In the genomic region with DNA sequence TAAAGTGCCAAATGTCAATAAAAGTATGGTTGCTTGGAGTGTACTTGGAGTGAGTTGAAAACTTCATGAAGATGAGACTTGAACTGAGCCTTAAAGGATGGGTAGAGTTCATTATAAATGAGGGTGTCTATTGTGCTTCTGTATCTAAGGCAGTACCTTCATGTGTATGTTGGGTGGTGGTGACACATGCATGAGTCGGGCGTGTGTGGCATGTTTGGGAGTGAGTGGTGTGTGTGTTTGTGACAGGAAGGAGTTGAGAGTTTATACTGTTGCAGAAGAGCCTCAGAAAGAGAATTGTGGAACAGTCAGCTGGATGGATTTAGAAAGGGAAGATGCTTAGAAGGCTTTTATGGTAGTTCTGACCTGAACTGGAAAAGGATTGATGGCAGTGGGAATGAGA, we compare ENCODE assay signal across 19 cellular contexts. TPM values are rescaled to one million over a fixed set of nuclear protein-coding genes. Genes with fewer than 3 reads are reported as not detected.
DNase-seq lines count a peak whose midpoint lies in the region; ATAC-seq and TF ChIP-seq lines count a peak whose summit lies in the region.
"Had no signal": no experiment of that assay in that cellular context is flagged by ENCODE, and none has a peak within 500 bp of the region (broad histone marks: within the 10 kb centered on the region; RNA-seq: fewer than 3 reads in every experiment).

No MANE protein-coding gene starts in this region.

- POLR2A ChIA-PET in CD8-positive, alpha-beta T cell (lab: Charles Lee) = no interaction called here
- POLR2A ChIA-PET in naive thymus-derived CD8-positive, alpha-beta T cell (lab: Charles Lee) = no interaction called here

- H3K27ac Mint-ChIP-seq in CD8-positive, alpha-beta T cell = peak overlapping the region; percentile 3
- H3K27ac Mint-ChIP-seq in naive thymus-derived CD8-positive, alpha-beta T cell = peak overlapping the region in 3 of 10 donors; percentile 1 to 56 (median 16)

- DNase-seq in CD8-positive, alpha-beta T cell = no peak
- peak; percentile 56 for DNase-seq in HCEC 1CT
- DNase-seq in activated T-cell treated with anti-CD3 and anti-CD28 coated beads, Interleukin-2, amount 50 U/mL, for 48 hours = peak; percentile 47 to 60
- no peak for DNase-seq in naive thymus-derived CD8-positive, alpha-beta T cell
- DNase-seq in brain microvascular endothelial cell = no peak
- DNase-seq in right atrium auricular region (ENCODE audit: low spot score) = no peak
- DNase-seq: activated CD8-positive, alpha-beta memory T cell treated with anti-CD3 and anti-CD28 coated beads for 24 hours; aorta; left ventricle myocardium inferior; naive B cell; NCI-H1930; NCI-H774; Right ventricle myocardium superior; T-helper 9 cell had no signal

- peaks cover 16% of the 10 kb centered on the region for H3K36me3 Mint-ChIP-seq in CD8-positive, alpha-beta T cell
- peaks cover 5 to 13% (median 9%) of the 10 kb centered on the region in 3 donors for H3K36me3 Mint-ChIP-seq in naive thymus-derived CD8-positive, alpha-beta T cell

- intact Hi-C loops in CD8-positive, alpha-beta T cell (cut with DNase I, micrococcal nuclease) = no loop called here

- H3K27me3 ChIP-seq in CD8-positive, alpha-beta T cell (ENCODE audit: insufficient read depth, low read length) = no peaks in the 10 kb centered on the region
- H3K27me3 ChIP-seq in brain microvascular endothelial cell (replicated peaks) (no peaks in the 10 kb centered on the region), right atrium auricular region (no peaks in the 10 kb centered on the region)
- H3K27me3 ChIP-seq: esophagus muscularis mucosa had no signal

- H3K9me3 Mint-ChIP-seq in CD8-positive, alpha-beta T cell = peaks cover 3% of the 10 kb centered on the region
- H3K9me3 Mint-ChIP-seq in naive thymus-derived CD8-positive, alpha-beta T cell = peaks cover 0 to 4% (median 0%) of the 10 kb centered on the region in 9 donors

- peaks cover 17% of the 10 kb centered on the region for H3K4me1 ChIP-seq in CD8-positive, alpha-beta T cell (ENCODE audit: insufficient read depth, low read length)
- peaks cover 0 to 19% of the 10 kb centered on the region in 2 donors for H3K4me1 ChIP-seq in right atrium auricular region

- H3K4me1 Mint-ChIP-seq in CD8-positive, alpha-beta T cell (ENCODE audit: low read depth) = peaks cover 62% of the 10 kb centered on the region
- peaks cover 17 to 66% (median 58%) of the 10 kb centered on the region in 4 donors for H3K4me1 Mint-ChIP-seq in naive thymus-derived CD8-positive, alpha-beta T cell

- no peak overlapping the region for H3K4me3 Mint-ChIP-seq in CD8-positive, alpha-beta T cell
- peak overlapping the region in 6 of 10 donors; percentile 0 to 35 (median 10) for H3K4me3 Mint-ChIP-seq in naive thymus-derived CD8-positive, alpha-beta T cell

- no peak overlapping the region for H3K4me3 ChIP-seq in CD8-positive, alpha-beta T cell (ENCODE audit: low read depth, low read length)
- no peak overlapping the region for H3K4me3 ChIP-seq in brain microvascular endothelial cell (ENCODE audit: low read depth, low read length)
- H3K4me3 ChIP-seq in right atrium auricular region = no peak overlapping the region
- H3K4me3 ChIP-seq: coronary artery, esophagus muscularis mucosa, left ventricle myocardium inferior had no signal

- TF ChIP-seq CTCF in CD8-positive, alpha-beta T cell (IDR thresholded peaks at IDR 0.05) = no peak
- TF ChIP-seq CTCF in brain microvascular endothelial cell (IDR thresholded peaks at IDR 0.05; ENCODE audit: low read depth, low read length, missing control alignments) (no peak), right atrium auricular region (IDR thresholded peaks at IDR 0.05) (no peak)

- no peaks in the 10 kb centered on the region for H3K36me3 ChIP-seq in CD8-positive, alpha-beta T cell (ENCODE audit: insufficient read depth, low read length)
- H3K36me3 ChIP-seq in brain microvascular endothelial cell (replicated peaks) = no peaks in the 10 kb centered on the region
- no peaks in the 10 kb centered on the region for H3K36me3 ChIP-seq in right atrium auricular region
- H3K36me3 ChIP-seq: esophagus muscularis mucosa had no signal

- in situ Hi-C loops in brain microvascular endothelial cell (cut with HindIII; ENCODE audit: low pct_ligation_motif_present, low sequenced_read_pairs) = no loop called here

- no peak overlapping the region for H3K27ac ChIP-seq in CD8-positive, alpha-beta T cell (ENCODE audit: low read depth, low read length)
- H3K27ac ChIP-seq in brain microvascular endothelial cell (no peak overlapping the region), right atrium auricular region (no peak overlapping the region)
- H3K27ac ChIP-seq: coronary artery, esophagus muscularis mucosa, left ventricle myocardium inferior had no signal

- CTCF ChIA-PET in CD8-positive, alpha-beta T cell (lab: Charles Lee) = no interaction called here

- no peaks in the 10 kb centered on the region for H3K27me3 Mint-ChIP-seq in CD8-positive, alpha-beta T cell (ENCODE audit: low read depth)
- H3K27me3 Mint-ChIP-seq in naive thymus-derived CD8-positive, alpha-beta T cell = no peaks in the 10 kb centered on the region
- H3K27me3 Mint-ChIP-seq: naive B cell had no signal

- H3K9me3 ChIP-seq in CD8-positive, alpha-beta T cell (ENCODE audit: low read length) = no peaks in the 10 kb centered on the region
- H3K9me3 ChIP-seq in right atrium auricular region = no peaks in the 10 kb centered on the region
- H3K9me3 ChIP-seq: esophagus muscularis mucosa had no signal

- ATAC-seq in CD8-positive, alpha-beta T cell = no peak
- ATAC-seq in naive thymus-derived CD8-positive, alpha-beta T cell = no peak
- no peak for ATAC-seq in HG03097 (IDR thresholded peaks at IDR 0.05; ENCODE audit: low FRiP score, unreplicated experiment)
- no peak for ATAC-seq in GM21717 (IDR thresholded peaks at IDR 0.05; ENCODE audit: unreplicated experiment)
- ATAC-seq: sciatic nerve had no signal

RNA-seq across cellular contexts. Expression of gene ZRANB1, which starts 6.0 kb away (rescaled TPM):
- 10 to 100 TPM; 28.5 to 31.6 TPM for total RNA-seq in CD8-positive, alpha-beta T cell
- 10 to 100 TPM; 24.8 to 25.0 TPM for total RNA-seq in naive thymus-derived CD8-positive, alpha-beta T cell
- polyA plus RNA-seq in naive thymus-derived CD8-positive, alpha-beta T cell = 10 to 100 TPM in 1 of 3 donors, 1 to 10 TPM in 2; 7.0 to 11.7 (median 9.0) TPM
- 10 to 100 TPM; 24.1 to 24.9 TPM for total RNA-seq in right atrium auricular region

Comparison
In these comparisons a context has a peak if more than half of its experiments do, and no peak if none do; other contexts are left out.
1. DNase-seq: peak in HCEC 1CT (single experiment) and activated T-cell treated with anti-CD3 and anti-CD28 coated beads, Interleukin-2, amount 50 U/mL, for 48 hours (2 of 2); none in CD8-positive, alpha-beta T cell (0 of 7), naive thymus-derived CD8-positive, alpha-beta T cell (0 of 10), brain microvascular endothelial cell (single experiment) and right atrium auricular region (single experiment).